In the genomic region with DNA sequence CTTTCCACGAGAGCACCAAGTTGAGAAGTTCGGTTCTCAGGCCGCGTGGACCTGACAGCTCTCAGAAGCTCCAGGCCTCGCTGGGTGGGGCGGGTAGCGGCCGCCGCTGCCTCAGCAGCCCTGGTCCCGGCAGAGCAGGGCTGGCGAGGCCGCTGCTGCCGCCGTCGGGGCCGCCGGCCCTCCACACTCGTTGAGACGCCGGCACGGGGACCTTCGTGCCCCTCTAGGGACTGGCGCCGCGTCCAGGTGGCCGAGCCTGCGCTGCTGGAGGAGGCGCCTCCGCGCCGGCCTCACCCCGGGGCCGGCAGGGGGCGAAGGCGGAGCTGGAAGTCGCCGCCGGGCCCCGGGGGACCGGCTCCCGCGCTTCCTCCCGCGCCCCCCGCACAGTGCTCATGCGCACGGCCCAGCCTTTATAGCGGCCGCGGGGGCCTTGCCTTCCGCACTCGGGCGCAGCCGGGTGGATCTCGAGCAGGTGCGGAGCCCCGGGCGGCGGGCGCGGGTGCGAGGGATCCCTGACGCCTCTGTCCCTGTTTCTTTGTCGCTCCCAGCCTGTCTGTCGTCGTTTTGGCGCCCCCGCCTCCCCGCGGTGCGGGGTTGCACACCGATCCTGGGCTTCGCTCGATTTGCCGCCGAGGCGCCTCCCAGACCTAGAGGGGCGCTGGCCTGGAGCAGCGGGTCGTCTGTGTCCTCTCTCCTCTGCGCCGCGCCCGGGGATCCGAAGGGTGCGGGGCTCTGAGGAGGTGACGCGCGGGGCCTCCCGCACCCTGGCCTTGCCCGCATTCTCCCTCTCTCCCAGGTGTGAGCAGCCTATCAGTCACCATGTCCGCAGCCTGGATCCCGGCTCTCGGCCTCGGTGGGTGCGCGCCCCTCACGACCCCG, we compare ENCODE assay signal across 8 cellular contexts. TPM values are rescaled to one million over a fixed set of nuclear protein-coding genes. Genes with fewer than 3 reads are reported as not detected.
A peak's percentile ranks its signal among the peaks of the same experiment; 100 is the strongest.
DNase-seq lines count a peak whose midpoint lies in the region; ATAC-seq, FAIRE-seq and TF ChIP-seq lines count a peak whose summit lies in the region.

COCH (plus strand) TSS at position 440 of the 879 bp plus-strand sequence; CDS start at position 820, 380 bp downstream.

- H3K9me3 ChIP-seq in BLaER1 (no peaks in the 10 kb centered on the region), pancreas (no peaks in the 10 kb centered on the region)

- peak within 1 kb of the TSS; percentile 92 for H3K9ac ChIP-seq in BLaER1

- peak within 1 kb of the TSS; percentile 94 for H3K4me2 ChIP-seq in BLaER1

- H3K4me3 ChIP-seq in BLaER1, result peak within 1 kb of the TSS; percentile 88
- peak within 1 kb of the TSS; percentile 48 to 88 (median 67) for H3K4me3 ChIP-seq in pancreas

- peak; percentile 79 for DNase-seq in NCI-H2171 treated with DMSO at 0.1 percent for 48 hours (lab: John Stamatoyannopoulos, UW)
- DNase-seq in activated CD8-positive, alpha-beta memory T cell treated with anti-CD3 and anti-CD28 coated beads, Interleukin-2, amount 50 U/mL, for 4 hours, result peak; percentile 22
- DNase-seq in frontal cortex (ENCODE audit: low spot score in 2 of 2), result peak; percentile 38 to 51
- peak; percentile 18 to 77 (median 44) for DNase-seq in pancreas
- no peak for DNase-seq in middle frontal gyrus (ENCODE audit: extremely low spot score, low spot score)

- peaks cover 24% of the 10 kb centered on the region for H3K4me1 ChIP-seq in BLaER1
- no peaks in the 10 kb centered on the region for H3K4me1 ChIP-seq in pancreas

- peak in 3 of 4 donors; percentile 19 to 32 (median 23) for TF ChIP-seq CTCF in pancreas (IDR thresholded peaks at IDR 0.05)

- peak; percentile 81 for ATAC-seq in GM18867 (IDR thresholded peaks at IDR 0.05; ENCODE audit: unreplicated experiment)
- ATAC-seq in HG02981 (IDR thresholded peaks at IDR 0.05; ENCODE audit: unreplicated experiment), result peak; percentile 67
- peak; percentile 82 to 87 (median 85) for ATAC-seq in pancreas

- H4K20me1 ChIP-seq in BLaER1, result no peaks in the 10 kb centered on the region; the same call in 1 of the 2 replicates

- H3K27me3 ChIP-seq in BLaER1, result no peaks in the 10 kb centered on the region
- H3K27me3 ChIP-seq in pancreas, result peaks cover 0 to 3% (median 0%) of the 10 kb centered on the region in 4 donors

- intact Hi-C loops in pancreas (cut with DNase I), result no loop called here

- FAIRE-seq in frontal cortex (lab: Jason Lieb, UNC), result no peak
- no peak for FAIRE-seq in pancreas (lab: Jason Lieb, UNC)

- peaks cover 21% of the 10 kb centered on the region for H3K36me3 ChIP-seq in BLaER1
- no peaks in the 10 kb centered on the region for H3K36me3 ChIP-seq in pancreas

- 3 to 6% methylated on average over 86 to 99 of the region's 99 CpGs for WGBS in pancreas, 2 donors

- peak within 1 kb of the TSS; percentile 92 for H3K27ac ChIP-seq in BLaER1
- no peak within 1 kb of the TSS for H3K27ac ChIP-seq in pancreas

RNA-seq across cellular contexts. Expression of gene COCH, which starts in this region (rescaled TPM):
- 48.5 TPM for total RNA-seq in frontal cortex
- 10 to 100 TPM in 1 of 6 donors, 1 to 10 TPM in 5; 2.0 to 28.5 (median 4.0) TPM for total RNA-seq in pancreas
- polyA plus RNA-seq in pancreas, result 1 to 10 TPM; 8.5 TPM
